8 cellular contexts compared by ENCODE assay signal in genomic region chr12:57864382-57864781, GRCh38. TPM values are rescaled to one million over a fixed set of nuclear protein-coding genes. Genes with fewer than 3 reads are reported as not detected.
A peak's percentile ranks its signal among the peaks of the same experiment; 100 is the strongest.
DNase-seq lines count a peak whose midpoint lies in the region; ATAC-seq, FAIRE-seq and TF ChIP-seq lines count a peak whose summit lies in the region.

No MANE protein-coding gene starts in this region.

- peak overlapping the region; percentile 79 for H3K4me3 Mint-ChIP-seq in activated naive CD4-positive, alpha-beta T cell treated with anti-CD3 and anti-CD28 coated beads, Interleukin-2, amount 50 U/mL, for 24 hours
- H3K4me3 Mint-ChIP-seq in activated naive CD4-positive, alpha-beta T cell treated with anti-CD3 and anti-CD28 coated beads, Interleukin-2, amount 10 ng/mL, durations not matched to agents 7 days and 5 days: no peak overlapping the region
- H3K4me3 Mint-ChIP-seq in astrocyte (ENCODE audit: unreplicated experiment): peak overlapping the region; percentile 66

- H3K9me3 ChIP-seq in astrocyte (ENCODE audit: insufficient read depth, low read depth, low read length) (no peaks in the 10 kb centered on the region), liver (ENCODE audit: control insufficient read depth in 4 of 4, low read length in 3 of 4) (no peaks in the 10 kb centered on the region), uterus (no peaks in the 10 kb centered on the region), WERI-Rb-1 (ENCODE audit: severe bottlenecking) (no peaks in the 10 kb centered on the region)

- TF ChIP-seq CTCF in astrocyte (IDR thresholded peaks at IDR 0.05; ENCODE audit: insufficient read depth, low read depth, low read length) (no peak), liver (IDR thresholded peaks at IDR 0.05; ENCODE audit: low read depth, low read length, missing input control) (no peak), uterus (IDR thresholded peaks at IDR 0.05) (no peak), WERI-Rb-1 (IDR thresholded peaks at IDR 0.05; ENCODE audit: low read depth, low read length) (no peak)

- WGBS in liver: 76% methylated on average over 5 of the region's 5 CpGs

- H3K27me3 Mint-ChIP-seq in activated naive CD4-positive, alpha-beta T cell treated with anti-CD3 and anti-CD28 coated beads, Interleukin-2, amount 50 U/mL, for 24 hours: no peaks in the 10 kb centered on the region
- peaks cover 59% of the 10 kb centered on the region for H3K27me3 Mint-ChIP-seq in activated naive CD4-positive, alpha-beta T cell treated with anti-CD3 and anti-CD28 coated beads, Interleukin-2, amount 10 ng/mL, durations not matched to agents 7 days and 5 days
- peaks cover 13% of the 10 kb centered on the region for H3K27me3 Mint-ChIP-seq in astrocyte (ENCODE audit: low read depth, unreplicated experiment)

- no peaks in the 10 kb centered on the region for H3K36me3 Mint-ChIP-seq in activated naive CD4-positive, alpha-beta T cell treated with anti-CD3 and anti-CD28 coated beads, Interleukin-2, amount 50 U/mL, for 24 hours
- no peaks in the 10 kb centered on the region for H3K36me3 Mint-ChIP-seq in activated naive CD4-positive, alpha-beta T cell treated with anti-CD3 and anti-CD28 coated beads, Interleukin-2, amount 10 ng/mL, durations not matched to agents 7 days and 5 days
- no peaks in the 10 kb centered on the region for H3K36me3 Mint-ChIP-seq in astrocyte (ENCODE audit: low read depth, unreplicated experiment)

- H3K27me3 ChIP-seq in astrocyte (ENCODE audit: insufficient read depth, low read length): no peaks in the 10 kb centered on the region
- no peaks in the 10 kb centered on the region for H3K27me3 ChIP-seq in liver (ENCODE audit: control insufficient read depth in 4 of 4, insufficient read depth in 4 of 4, low read length in 3 of 4)
- no peaks in the 10 kb centered on the region for H3K27me3 ChIP-seq in uterus
- H3K27me3 ChIP-seq in WERI-Rb-1 (ENCODE audit: insufficient read depth, low read depth, severe bottlenecking): no peaks in the 10 kb centered on the region

- no peak for FAIRE-seq in astrocyte (lab: Jason Lieb, UNC)

- H3K9ac ChIP-seq in astrocyte (ENCODE audit: low read length): peak overlapping the region; percentile 84
- no peak overlapping the region for H3K9ac ChIP-seq in liver (ENCODE audit: low read depth in 1 of 2, low read length in 2 of 2)

- H3K4me1 Mint-ChIP-seq in activated naive CD4-positive, alpha-beta T cell treated with anti-CD3 and anti-CD28 coated beads, Interleukin-2, amount 50 U/mL, for 24 hours: peaks cover 9% of the 10 kb centered on the region
- H3K4me1 Mint-ChIP-seq in activated naive CD4-positive, alpha-beta T cell treated with anti-CD3 and anti-CD28 coated beads, Interleukin-2, amount 10 ng/mL, durations not matched to agents 7 days and 5 days: peaks cover 8% of the 10 kb centered on the region
- H3K4me1 Mint-ChIP-seq in astrocyte (ENCODE audit: low read depth, unreplicated experiment): peaks cover 21% of the 10 kb centered on the region

- no peak for TF ChIP-seq RAD21 in liver (IDR thresholded peaks at IDR 0.05)

- intact Hi-C loops in uterus (cut with DNase I; ENCODE audit: low total_unique reads): no loop called here

- no peaks in the 10 kb centered on the region for H3K36me3 ChIP-seq in astrocyte (ENCODE audit: insufficient read depth, low read length)
- no peaks in the 10 kb centered on the region for H3K36me3 ChIP-seq in liver (ENCODE audit: control insufficient read depth in 4 of 4, insufficient read depth in 3 of 4, low read depth in 1 of 4, low read length in 3 of 4)
- no peaks in the 10 kb centered on the region for H3K36me3 ChIP-seq in uterus
- H3K36me3 ChIP-seq in WERI-Rb-1: no peaks in the 10 kb centered on the region

- H3K27ac Mint-ChIP-seq in activated naive CD4-positive, alpha-beta T cell treated with anti-CD3 and anti-CD28 coated beads, Interleukin-2, amount 50 U/mL, for 24 hours: no peak overlapping the region
- H3K27ac Mint-ChIP-seq in activated naive CD4-positive, alpha-beta T cell treated with anti-CD3 and anti-CD28 coated beads, Interleukin-2, amount 10 ng/mL, durations not matched to agents 7 days and 5 days: no peak overlapping the region
- peak overlapping the region; percentile 87 for H3K27ac Mint-ChIP-seq in astrocyte (ENCODE audit: unreplicated experiment)

- H2AFZ ChIP-seq in astrocyte (ENCODE audit: low read depth, low read length): peak overlapping the region; percentile 48

- CTCF ChIA-PET in activated naive CD4-positive, alpha-beta T cell treated with anti-CD3 and anti-CD28 coated beads, Interleukin-2, amount 10 ng/mL, durations not matched to agents 7 days and 5 days (lab: Charles Lee): interaction anchor here (0.6 to 3.7 kb wide), 4 partner anchors 10 to 32 kb away, joined by 3 to 16 read pairs (median 4); no protein-coding TSS in a partner anchor

- no peak for TF ChIP-seq POLR2A in uterus (IDR thresholded peaks at IDR 0.05)

- no peak for DNase-seq in activated naive CD4-positive, alpha-beta T cell treated with anti-CD3 and anti-CD28 coated beads, Interleukin-2, amount 10 ng/mL, durations not matched to agents 7 days and 5 days
- no peak for DNase-seq in astrocyte (ENCODE audit: low read depth)
- DNase-seq in uterus: peak; percentile 35 to 49
- DNase-seq in WERI-Rb-1: no peak
- DNase-seq in ecto neural progenitor cell (ENCODE audit: low spot score): no peak

- no peak for ATAC-seq in GM18909 (IDR thresholded peaks at IDR 0.05; ENCODE audit: poor library complexity, unreplicated experiment)

- peak overlapping the region; percentile 84 for H3K4me2 ChIP-seq in astrocyte (ENCODE audit: low read length)

- peak overlapping the region; percentile 87 for H3K27ac ChIP-seq in astrocyte (ENCODE audit: low read depth, low read length)
- H3K27ac ChIP-seq in liver (ENCODE audit: low read depth in 1 of 2, low read length in 2 of 2): peak overlapping the region; percentile 56 to 69
- peak overlapping the region; percentile 98 to 99 for H3K27ac ChIP-seq in uterus
- no peak overlapping the region for H3K27ac ChIP-seq in WERI-Rb-1

- H3K4me3 ChIP-seq in astrocyte (ENCODE audit: insufficient read depth, low read depth, low read length) (peak overlapping the region; percentile 43), liver (ENCODE audit: low read depth in 1 of 3, low read length in 3 of 3) (no peak overlapping the region), uterus (peak overlapping the region; percentile 49 to 53), WERI-Rb-1 (ENCODE audit: low read depth, low read length) (no peak overlapping the region)

- H3K79me2 ChIP-seq in astrocyte (ENCODE audit: insufficient read depth, low read length): no peaks in the 10 kb centered on the region

- H3K9me3 Mint-ChIP-seq in activated naive CD4-positive, alpha-beta T cell treated with anti-CD3 and anti-CD28 coated beads, Interleukin-2, amount 50 U/mL, for 24 hours: no peaks in the 10 kb centered on the region
- H3K9me3 Mint-ChIP-seq in activated naive CD4-positive, alpha-beta T cell treated with anti-CD3 and anti-CD28 coated beads, Interleukin-2, amount 10 ng/mL, durations not matched to agents 7 days and 5 days: no peaks in the 10 kb centered on the region
- H3K9me3 Mint-ChIP-seq in astrocyte (ENCODE audit: unreplicated experiment): peaks cover 2% of the 10 kb centered on the region

- H3K4me1 ChIP-seq in astrocyte (ENCODE audit: insufficient read depth, low read length) (peaks cover 16% of the 10 kb centered on the region), liver (ENCODE audit: control insufficient read depth in 4 of 4, insufficient read depth in 4 of 4, low read length in 3 of 4) (peaks cover 0 to 4% (median 3%) of the 10 kb centered on the region in 4 donors), uterus (peaks cover 7 to 18% of the 10 kb centered on the region in 2 donors)

- no peaks in the 10 kb centered on the region for H4K20me1 ChIP-seq in astrocyte (ENCODE audit: insufficient read depth, low read length)

TF ChIP-seq in liver, 16 proteins besides CTCF, POLR2A, EP300 and RAD21:
- TF ChIP-seq TAF1 (conservative IDR thresholded peaks at IDR 0.05) (no peak), GABPA (IDR thresholded peaks at IDR 0.05 in 1 of 2, conservative IDR thresholded peaks at IDR 0.05 in 1 of 2) (no peak), HNF4G (IDR thresholded peaks at IDR 0.05) (no peak), RXRA (IDR thresholded peaks at IDR 0.05) (no peak), ATF3 (IDR thresholded peaks at IDR 0.05) (no peak), JUND (IDR thresholded peaks at IDR 0.05) (no peak), FOXA2 (IDR thresholded peaks at IDR 0.05) (no peak), HNF4A (conservative IDR thresholded peaks at IDR 0.05) (no peak), YY1 (IDR thresholded peaks at IDR 0.05) (no peak), SP1 (IDR thresholded peaks at IDR 0.05) (no peak)
- TF ChIP-seq, protein P1, sequence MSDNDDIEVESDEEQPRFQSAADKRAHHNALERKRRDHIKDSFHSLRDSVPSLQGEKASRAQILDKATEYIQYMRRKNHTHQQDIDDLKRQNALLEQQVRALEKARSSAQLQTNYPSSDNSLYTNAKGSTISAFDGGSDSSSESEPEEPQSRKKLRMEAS (IDR thresholded peaks at IDR 0.05): no peak

RNA-seq across cellular contexts. Expression of gene CTDSP2, which starts 17.9 kb away (rescaled TPM):
- total RNA-seq in astrocyte (87.1 and 91.9 TPM in 2 replicates), liver (10 to 100 TPM; 38.6 to 60.9 TPM), uterus (100 to 1,000 TPM in 2 of 4 donors, 10 to 100 TPM in 2; 66.2 to 212 (median 90.9) TPM)
- 10 to 100 TPM; 20.1 to 48.9 TPM for polyA plus RNA-seq in liver

RNA-seq across cellular contexts. Expression of gene AVIL, which starts 45.8 kb away (rescaled TPM):
- total RNA-seq in astrocyte (2.5 and 3.2 TPM in 2 replicates), liver (1 to 10 TPM; 1.3 to 6.4 TPM), uterus (10 to 100 TPM in 1 of 4 donors, 1 to 10 TPM in 2, not detected in 1; 4.4 to 21.8 (median 5.1) TPM)
- polyA plus RNA-seq in liver: 1 to 10 TPM in 1 of 2 donors, under 1 TPM in 1; 0.48 to 1.8 TPM

Comparison
In these comparisons a context has a peak if more than half of its experiments do, and no peak if none do; other contexts are left out.
1. DNase-seq: peak in uterus (2 of 2); none in activated naive CD4-positive, alpha-beta T cell treated with anti-CD3 and anti-CD28 coated beads, Interleukin-2, amount 10 ng/mL, durations not matched to agents 7 days and 5 days (single experiment), astrocyte (single experiment), WERI-Rb-1 (single experiment) and ecto neural progenitor cell (single experiment).
2. H3K4me3 ChIP-seq: peak in astrocyte (single experiment) and uterus (2 of 2); none in liver (0 of 3) and WERI-Rb-1 (single experiment).